Comparison of ENCODE assay signal across 17 cellular contexts in genomic region chr14:23939607-23940326, GRCh38.
"Had no signal": no experiment of that assay in that cellular context is flagged by ENCODE, and none has a peak within 500 bp of the region (broad histone marks: within the 10 kb centered on the region; RNA-seq: fewer than 3 reads in every experiment).

No MANE protein-coding gene starts in this region.

- FAIRE-seq: bronchial epithelial cell, islet of Langerhans, TTC549 had no signal

- H3K4me1 ChIP-seq: ascending aorta, esophagus muscularis mucosa had no signal

- H3K27me3 Mint-ChIP-seq: stimulated activated memory B cell treated with anti-CD40 and anti-IgM and Interleukin-4, amounts not matched to agents 10 μg/mL and 1 μg/mL and 100 μg/mL, for 72 hours had no signal

- H3K27ac ChIP-seq: ascending aorta, dorsolateral prefrontal cortex, esophagus muscularis mucosa, neutrophil, parathyroid adenoma had no signal

- H3K9me3 Mint-ChIP-seq: stimulated activated memory B cell treated with anti-CD40 and anti-IgM and Interleukin-4, amounts not matched to agents 10 μg/mL and 1 μg/mL and 100 μg/mL, for 72 hours had no signal

- H3K36me3 ChIP-seq: neutrophil had no signal

- ATAC-seq: activated CD8-positive, alpha-beta T cell treated with anti-CD3 and anti-CD28 coated beads, Interleukin-2, amount 10 ng/mL, durations not matched to agents 7 days and 5 days; left colon; stimulated activated memory B cell treated with anti-CD40 and anti-IgM and Interleukin-4, amounts not matched to agents 10 μg/mL and 1 μg/mL and 100 μg/mL, for 72 hours; WTC11 had no signal

- H2AFZ ChIP-seq: parathyroid adenoma had no signal

- DNase-seq: activated CD4-positive, alpha-beta T cell treated with anti-CD3 and anti-CD28 coated beads for 48 hours; activated CD8-positive, alpha-beta T cell treated with anti-CD3 and anti-CD28 coated beads, Interleukin-2, amount 10 ng/mL, durations not matched to agents 7 days and 5 days; activated naive CD4-positive, alpha-beta T cell treated with Interleukin-2 at 50 U/mL for 16 hours; dorsolateral prefrontal cortex; left colon; stimulated activated CD4-positive, alpha-beta T cell treated with anti-CD3 and anti-CD28 coated beads, Interleukin-2, amount 100 ng/mL, for 48 hours; T-helper 2 cell had no signal

- H3K4me3 ChIP-seq: ascending aorta, dorsolateral prefrontal cortex, esophagus muscularis mucosa, lung had no signal

- H3K9ac ChIP-seq: parathyroid adenoma had no signal

- H3K27me3 ChIP-seq: ascending aorta, dorsolateral prefrontal cortex, esophagus muscularis mucosa, neutrophil had no signal

- H3K27ac Mint-ChIP-seq: activated CD8-positive, alpha-beta T cell treated with anti-CD3 and anti-CD28 coated beads, Interleukin-2, amount 10 ng/mL, durations not matched to agents 7 days and 5 days; stimulated activated memory B cell treated with anti-CD40 and anti-IgM and Interleukin-4, amounts not matched to agents 10 μg/mL and 1 μg/mL and 100 μg/mL, for 72 hours; WTC11 had no signal

- H3K4me3 Mint-ChIP-seq: activated CD8-positive, alpha-beta T cell treated with anti-CD3 and anti-CD28 coated beads, Interleukin-2, amount 10 ng/mL, durations not matched to agents 7 days and 5 days; stimulated activated memory B cell treated with anti-CD40 and anti-IgM and Interleukin-4, amounts not matched to agents 10 μg/mL and 1 μg/mL and 100 μg/mL, for 72 hours; WTC11 had no signal

- H3K9me3 ChIP-seq: ascending aorta, esophagus muscularis mucosa, neutrophil had no signal
